In the genomic region with DNA sequence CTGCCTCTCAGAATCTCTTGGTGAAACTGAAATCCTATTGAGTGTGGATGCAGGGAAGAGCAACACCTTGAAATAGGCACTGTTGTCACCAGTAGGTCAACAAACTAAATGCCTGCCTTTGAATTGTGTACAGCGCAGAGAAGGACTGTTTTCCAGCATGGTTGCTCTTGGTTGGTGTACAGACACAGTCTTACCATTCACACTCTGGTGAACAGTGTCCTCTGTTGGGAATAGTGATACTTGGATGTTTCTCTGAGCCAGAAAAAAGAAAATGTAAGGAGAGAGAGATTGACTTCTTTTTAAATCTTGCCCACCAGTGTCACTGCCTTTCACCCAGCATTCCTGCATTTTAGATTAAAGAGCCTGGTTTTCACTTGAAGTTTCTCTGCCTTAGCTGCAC, we compare ENCODE assay signal across 15 cellular contexts.
DNase-seq lines count a peak whose midpoint lies in the region; ATAC-seq and TF ChIP-seq lines count a peak whose summit lies in the region.
"Had no signal": no experiment of that assay in that cellular context is flagged by ENCODE, and none has a peak within 500 bp of the region (broad histone marks: within the 10 kb centered on the region; RNA-seq: fewer than 3 reads in every experiment).

No MANE protein-coding gene starts in this region.

- no peak overlapping the region for H3K9ac ChIP-seq in adipocyte (ENCODE audit: low read length)

- TF ChIP-seq EP300 in gastroesophageal sphincter (IDR thresholded peaks at IDR 0.05) = no peak

- no peaks in the 10 kb centered on the region for H3F3A ChIP-seq in GM23338 (replicated peaks; ENCODE audit: low read depth)

- no peaks in the 10 kb centered on the region for H3K36me3 ChIP-seq in GM23338 (ENCODE audit: insufficient read depth)
- peaks cover 3% of the 10 kb centered on the region for H3K36me3 ChIP-seq in adipocyte (ENCODE audit: control insufficient read depth, insufficient read depth, low read length, severe bottlenecking)
- peaks cover 0 to 30% of the 10 kb centered on the region in 2 donors for H3K36me3 ChIP-seq in gastroesophageal sphincter

- peaks cover 23% of the 10 kb centered on the region for H3K4me1 Mint-ChIP-seq in GM23338
- H3K4me1 Mint-ChIP-seq in activated naive CD4-positive, alpha-beta T cell treated with anti-CD3 and anti-CD28 coated beads for 36 hours (ENCODE audit: low read depth) = no peaks in the 10 kb centered on the region
- H3K4me1 Mint-ChIP-seq: naive thymus-derived CD8-positive, alpha-beta T cell; stimulated activated naive B cell treated with anti-CD40 and anti-IgM and Interleukin-4, amounts not matched to agents 10 μg/mL and 1 μg/mL and 100 μg/mL, for 72 hours had no signal

- no peak overlapping the region for H3K4me3 Mint-ChIP-seq in GM23338
- H3K4me3 Mint-ChIP-seq in activated naive CD4-positive, alpha-beta T cell treated with anti-CD3 and anti-CD28 coated beads for 36 hours = no peak overlapping the region
- H3K4me3 Mint-ChIP-seq: activated CD8-positive, alpha-beta T cell treated with anti-CD3 and anti-CD28 coated beads, Interleukin-2, amount 10 ng/mL, durations not matched to agents 7 days and 5 days; naive thymus-derived CD8-positive, alpha-beta T cell; stimulated activated naive B cell treated with anti-CD40 and anti-IgM and Interleukin-4, amounts not matched to agents 10 μg/mL and 1 μg/mL and 100 μg/mL, for 72 hours had no signal

- H3K27ac ChIP-seq in GM23338 (ENCODE audit: low read depth) = peak overlapping the region; percentile 63; the same call in 1 of the 2 replicates
- no peak overlapping the region for H3K27ac ChIP-seq in gastroesophageal sphincter

- WGBS in gastroesophageal sphincter (ENCODE audit: low coverage in 1 of 2), 2 donors = no CpG with 5 or more reads among the region's 1 CpG

- H3K4me3 ChIP-seq in GM23338 (no peak overlapping the region), adipocyte (ENCODE audit: low read length) (no peak overlapping the region), gastroesophageal sphincter (no peak overlapping the region), retinal pigment epithelial cell (ENCODE audit: low read length) (no peak overlapping the region)

- H3K27me3 ChIP-seq in GM23338 (ENCODE audit: insufficient read depth) (no peaks in the 10 kb centered on the region), adipocyte (replicated peaks; ENCODE audit: control insufficient read depth, insufficient read depth, low read length) (no peaks in the 10 kb centered on the region), gastroesophageal sphincter (no peaks in the 10 kb centered on the region)

- ATAC-seq in GM23338 = no peak
- ATAC-seq in gastroesophageal sphincter = no peak
- no peak for ATAC-seq in GM21515 (IDR thresholded peaks at IDR 0.05; ENCODE audit: unreplicated experiment)
- ATAC-seq in HG03108 (IDR thresholded peaks at IDR 0.05; ENCODE audit: unreplicated experiment) = no peak
- ATAC-seq: activated CD8-positive, alpha-beta T cell treated with anti-CD3 and anti-CD28 coated beads, Interleukin-2, amount 10 ng/mL, durations not matched to agents 7 days and 5 days; naive thymus-derived CD8-positive, alpha-beta T cell; stimulated activated naive B cell treated with anti-CD40 and anti-IgM and Interleukin-4, amounts not matched to agents 10 μg/mL and 1 μg/mL and 100 μg/mL, for 72 hours had no signal

- H3K36me3 Mint-ChIP-seq in GM23338 (ENCODE audit: low read depth) = peaks cover 7% of the 10 kb centered on the region
- H3K36me3 Mint-ChIP-seq in activated naive CD4-positive, alpha-beta T cell treated with anti-CD3 and anti-CD28 coated beads for 36 hours (ENCODE audit: low read depth) = no peaks in the 10 kb centered on the region
- H3K36me3 Mint-ChIP-seq: naive thymus-derived CD8-positive, alpha-beta T cell; stimulated activated naive B cell treated with anti-CD40 and anti-IgM and Interleukin-4, amounts not matched to agents 10 μg/mL and 1 μg/mL and 100 μg/mL, for 72 hours had no signal

- no peaks in the 10 kb centered on the region for H3K79me2 ChIP-seq in GM23338 (replicated peaks; ENCODE audit: insufficient read depth)

- peak in 1 of 2 experiments; percentile 14; a peak in 1 of 4 replicates for TF ChIP-seq CTCF in GM23338 (conservative IDR thresholded peaks at IDR 0.05; ENCODE audit: low read depth in 2 of 2)
- peak; percentile 7 to 48 (median 38) for TF ChIP-seq CTCF in gastroesophageal sphincter (IDR thresholded peaks at IDR 0.05)
- TF ChIP-seq CTCF in retinal pigment epithelial cell (conservative IDR thresholded peaks at IDR 0.05; ENCODE audit: low read depth, low read length) = peak; percentile 44

- H2AFZ ChIP-seq in GM23338 = no peak overlapping the region

- no peak overlapping the region for H3K27ac Mint-ChIP-seq in GM23338
- H3K27ac Mint-ChIP-seq in activated naive CD4-positive, alpha-beta T cell treated with anti-CD3 and anti-CD28 coated beads for 36 hours = no peak overlapping the region
- H3K27ac Mint-ChIP-seq: activated CD8-positive, alpha-beta T cell treated with anti-CD3 and anti-CD28 coated beads, Interleukin-2, amount 10 ng/mL, durations not matched to agents 7 days and 5 days; naive thymus-derived CD8-positive, alpha-beta T cell; stimulated activated naive B cell treated with anti-CD40 and anti-IgM and Interleukin-4, amounts not matched to agents 10 μg/mL and 1 μg/mL and 100 μg/mL, for 72 hours had no signal

- H3K9me2 ChIP-seq in GM23338 (ENCODE audit: insufficient read depth) = no peaks in the 10 kb centered on the region

- H3K9me3 Mint-ChIP-seq in GM23338 = no peaks in the 10 kb centered on the region
- no peaks in the 10 kb centered on the region for H3K9me3 Mint-ChIP-seq in activated naive CD4-positive, alpha-beta T cell treated with anti-CD3 and anti-CD28 coated beads for 36 hours
- H3K9me3 Mint-ChIP-seq: naive thymus-derived CD8-positive, alpha-beta T cell; stimulated activated naive B cell treated with anti-CD40 and anti-IgM and Interleukin-4, amounts not matched to agents 10 μg/mL and 1 μg/mL and 100 μg/mL, for 72 hours had no signal

- intact Hi-C loops in activated naive CD4-positive, alpha-beta T cell treated with anti-CD3 and anti-CD28 coated beads for 36 hours (cut with micrococcal nuclease) = no loop called here

- DNase-seq in GM23338 (ENCODE audit: low spot score) (no peak), adipocyte (ENCODE audit: low read depth) (peak; percentile 45), retinal pigment epithelial cell (ENCODE audit: low read depth) (no peak)
- DNase-seq in activated CD4-positive, alpha-beta T cell treated with anti-CD3 and anti-CD28 coated beads, Interleukin-2, amount 50 U/mL, for 4 hours = no peak
- no peak for DNase-seq in activated naive CD4-positive, alpha-beta T cell treated with anti-CD3 and anti-CD28 coated beads for 36 hours
- DNase-seq: activated CD8-positive, alpha-beta T cell treated with anti-CD3 and anti-CD28 coated beads, Interleukin-2, amount 10 ng/mL, durations not matched to agents 7 days and 5 days; activated naive CD4-positive, alpha-beta T cell treated with anti-CD3 and anti-CD28 coated beads, Interleukin-2, amount 50 U/mL, for 16 hours; effector memory CD4-positive, alpha-beta T cell; naive thymus-derived CD8-positive, alpha-beta T cell; NCI-H1105; NK-92 treated with Interleukin-12 subunit alpha and Interleukin-12 subunit beta, amount 100 ng/mL, for 24 hours; stimulated activated naive B cell treated with anti-CD40 and anti-IgM and Interleukin-4, amounts not matched to agents 10 μg/mL and 1 μg/mL and 100 μg/mL, for 72 hours had no signal

- H3K9me3 ChIP-seq in adipocyte (ENCODE audit: control insufficient read depth, low read length) = no peaks in the 10 kb centered on the region
- no peaks in the 10 kb centered on the region for H3K9me3 ChIP-seq in gastroesophageal sphincter

- H3K4me2 ChIP-seq in GM23338 = no peak overlapping the region

- H3K4me1 ChIP-seq in GM23338 (ENCODE audit: insufficient read depth) = peaks cover 18% of the 10 kb centered on the region; the same call in 1 of the 2 replicates
- H3K4me1 ChIP-seq in adipocyte (ENCODE audit: control insufficient read depth, insufficient read depth, low read length) = no peaks in the 10 kb centered on the region
- H3K4me1 ChIP-seq in gastroesophageal sphincter = no peaks in the 10 kb centered on the region

- CTCF ChIA-PET in activated naive CD4-positive, alpha-beta T cell treated with anti-CD3 and anti-CD28 coated beads for 36 hours (lab: Charles Lee) = no interaction called here

- H3K27me3 Mint-ChIP-seq in GM23338 (ENCODE audit: insufficient read depth, low read depth, poor library complexity) = no peaks in the 10 kb centered on the region
- peaks cover 4% of the 10 kb centered on the region for H3K27me3 Mint-ChIP-seq in activated naive CD4-positive, alpha-beta T cell treated with anti-CD3 and anti-CD28 coated beads for 36 hours (ENCODE audit: low read depth)

- no peak for TF ChIP-seq POLR2A in gastroesophageal sphincter (IDR thresholded peaks at IDR 0.05)

- no peaks in the 10 kb centered on the region; the same call in 1 of the 2 replicates for H4K20me1 ChIP-seq in GM23338 (replicated peaks; ENCODE audit: insufficient read depth)

TF ChIP-seq in GM23338, 12 proteins besides CTCF, POLR2A, EP300 and RAD21:
- TF ChIP-seq CREB1 (CRISPR knock-in tag; IDR thresholded peaks at IDR 0.05; ENCODE audit: low read depth) (no peak), JUNB (IDR thresholded peaks at IDR 0.05; ENCODE audit: unreplicated experiment) (no peak)
